Comparison of ENCODE assay signal across 31 cellular contexts in genomic region chr5:105195765-105196164, GRCh38.
"Had no signal": no experiment of that assay in that cellular context is flagged by ENCODE, and none has a peak within 500 bp of the region (broad histone marks: within the 10 kb centered on the region; RNA-seq: fewer than 3 reads in every experiment).

No MANE protein-coding gene starts in this region.

- H3K27me3 ChIP-seq: body of pancreas, dorsolateral prefrontal cortex, esophagus muscularis mucosa, foreskin keratinocyte, gastroesophageal sphincter, heart right ventricle had no signal

- H3K9me3 ChIP-seq: body of pancreas, esophagus muscularis mucosa, gastroesophageal sphincter had no signal

- H3K36me3 ChIP-seq: esophagus muscularis mucosa, gastroesophageal sphincter, heart right ventricle, WERI-Rb-1 had no signal

- ATAC-seq: activated CD4-positive, CD25-positive, alpha-beta regulatory T cell treated with anti-CD3 and anti-CD28 coated beads, Interleukin-2, amount 50 U/mL, for 24 hours; activated CD8-positive, alpha-beta T cell treated with anti-CD3 and anti-CD28 coated beads for 36 hours; activated T-cell treated with anti-CD3 and anti-CD28 coated beads, Interleukin-2, amount 50 U/mL, for 4 hours; activated T-helper 17 cell treated with anti-CD3 and anti-CD28 coated beads, Interleukin-2, amount 50 U/mL, for 72 hours; body of pancreas; foreskin keratinocyte; gastroesophageal sphincter; heart right ventricle; T-helper 17 cell had no signal

- H3K4me3 ChIP-seq: body of pancreas, coronary artery, dorsolateral prefrontal cortex, esophagus muscularis mucosa, gastroesophageal sphincter, heart right ventricle had no signal

- H3K27ac ChIP-seq: body of pancreas, coronary artery, dorsolateral prefrontal cortex, esophagus muscularis mucosa, foreskin keratinocyte, gastroesophageal sphincter, heart right ventricle, WERI-Rb-1 had no signal

- H3K4me1 ChIP-seq: body of pancreas, esophagus muscularis mucosa, foreskin keratinocyte, gastroesophageal sphincter, heart right ventricle had no signal

- DNase-seq: activated B cell treated with CpG ODN at 0.5 μM for 24 hours; activated CD4-positive, alpha-beta T cell treated with anti-CD3 and anti-CD28 coated beads for 48 hours; activated CD4-positive, alpha-beta T cell treated with anti-CD3 and anti-CD28 coated beads, Interleukin-2, amount 50 U/mL, for 1 hour; activated CD4-positive, alpha-beta T cell treated with anti-CD3 and anti-CD28 coated beads, Interleukin-2, amount 50 U/mL, for 48 hours; activated CD8-positive, alpha-beta memory T cell treated with anti-CD3 and anti-CD28 coated beads for 24 hours; activated CD8-positive, alpha-beta T cell treated with anti-CD3 and anti-CD28 coated beads for 36 hours; activated effector memory CD4-positive, alpha-beta T cell treated with Interleukin-2 at 50 U/mL for 16 hours; activated gamma-delta T cell treated with Interleukin-2 at 50 U/mL for 16 hours; activated naive CD4-positive, alpha-beta T cell treated with anti-CD3 and anti-CD28 coated beads, Interleukin-2, amount 50 U/mL, for 16 hours; activated naive CD4-positive, alpha-beta T cell treated with Interleukin-2 at 50 U/mL for 16 hours; activated T-cell treated with anti-CD3 and anti-CD28 coated beads, Interleukin-2, amount 50 U/mL, for 4 hours; amygdala; aorta; body of pancreas; caudate nucleus; cerebellar nuclear complex; dorsolateral prefrontal cortex; effector memory CD4-positive, alpha-beta T cell; endodermal cell; erythroblast; foreskin keratinocyte; heart right ventricle; T-helper 1 cell; T-helper 17 cell; T1000; WERI-Rb-1 had no signal
